8 cellular contexts compared by ENCODE assay signal in the genomic region with DNA sequence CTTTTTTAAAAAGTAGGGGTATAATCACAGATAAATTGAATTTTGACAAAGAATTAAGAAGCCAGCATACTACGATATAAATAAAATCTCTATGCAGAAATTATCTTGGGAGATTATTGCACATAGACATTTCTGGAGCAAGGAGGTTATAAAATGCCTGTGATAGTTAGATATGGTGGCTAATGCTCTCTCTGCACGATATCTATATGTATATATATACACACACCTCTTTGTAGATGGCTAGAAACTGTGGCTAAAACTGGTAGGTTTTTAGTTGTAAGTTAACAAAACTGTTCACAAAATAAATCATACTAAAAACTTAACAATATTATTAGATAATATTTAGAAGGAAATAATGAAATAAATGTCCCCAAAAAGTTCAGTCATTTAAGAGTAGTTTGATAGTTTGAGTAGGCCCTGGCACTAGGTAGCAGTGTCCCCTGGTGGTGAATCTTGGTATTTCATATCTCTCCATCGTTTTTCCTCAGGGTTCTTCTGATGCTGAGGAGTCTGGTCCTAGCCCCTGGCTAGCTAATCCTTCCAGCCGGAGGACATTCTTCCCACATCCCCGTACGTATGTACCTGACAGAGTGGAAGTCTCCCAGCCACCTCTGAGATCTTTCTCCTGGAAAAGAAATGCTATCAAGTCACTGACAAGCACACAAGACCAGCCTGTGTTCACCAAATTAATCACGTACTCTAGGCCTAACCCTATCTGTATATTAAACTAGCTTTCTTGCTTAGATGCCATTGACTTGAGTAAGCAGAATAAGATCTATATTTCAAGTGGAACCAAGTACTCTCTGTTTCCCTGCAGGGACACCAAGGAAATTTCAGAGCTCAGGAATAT. TPM values are rescaled to one million over a fixed set of nuclear protein-coding genes. Genes with fewer than 3 reads are reported as not detected.
DNase-seq lines count a peak whose midpoint lies in the region; ATAC-seq, FAIRE-seq and TF ChIP-seq lines count a peak whose summit lies in the region.

No MANE protein-coding gene starts in this region.

- no peaks in the 10 kb centered on the region for H3K9me1 ChIP-seq in keratinocyte (ENCODE audit: control insufficient read depth, extremely low read depth, insufficient read depth, low read length)

- dilution Hi-C loops in keratinocyte (cut with MboI; ENCODE audit: extremely low pct_ligation_motif_present, low sequenced_read_pairs), result no loop called here

- H3K4me2 ChIP-seq in keratinocyte (ENCODE audit: control insufficient read depth, extremely low read depth, insufficient read depth, low read depth, low read length), result no peak overlapping the region

- no peak overlapping the region for H3K4me3 ChIP-seq in keratinocyte (ENCODE audit: control insufficient read depth in 2 of 3, extremely low read depth in 1 of 3, insufficient read depth in 2 of 3, low read depth in 1 of 3, low read length in 3 of 3)
- H3K4me3 ChIP-seq in thoracic aorta, result no peak overlapping the region

- peak; percentile 73 to 86 (median 84) for TF ChIP-seq CTCF in keratinocyte (optimal IDR thresholded peaks at IDR 0.05 in 1 of 3, IDR thresholded peaks at IDR 0.05 in 1 of 3, conservative IDR thresholded peaks at IDR 0.05 in 1 of 3; ENCODE audit: extremely low read depth in 1 of 3, insufficient read depth in 2 of 3, low read length in 3 of 3)
- peak; percentile 78 for TF ChIP-seq CTCF in thoracic aorta (IDR thresholded peaks at IDR 0.05)

- H3K79me2 ChIP-seq in keratinocyte (ENCODE audit: control insufficient read depth, insufficient read depth, low read length), result no peaks in the 10 kb centered on the region

- H3K4me1 ChIP-seq in keratinocyte (ENCODE audit: control insufficient read depth, extremely low read depth, insufficient read depth, low read length) (peaks cover 6% of the 10 kb centered on the region), thoracic aorta (ENCODE audit: control insufficient read depth in 1 of 2, low read depth in 2 of 2) (no peaks in the 10 kb centered on the region)

- H3K27ac ChIP-seq in keratinocyte (ENCODE audit: control insufficient read depth, insufficient read depth, low read length), result no peak overlapping the region
- no peak overlapping the region for H3K27ac ChIP-seq in thoracic aorta

- DNase-seq in ACHN, result peak; percentile 39
- peak; percentile 56 for DNase-seq in ELR (ENCODE audit: low read depth)
- DNase-seq in NCI-H2107 (lab: John Stamatoyannopoulos, UW), result peak; percentile 8
- DNase-seq in amniotic epithelial cell (ENCODE audit: low read depth), result peak; percentile 31
- DNase-seq in keratinocyte (ENCODE audit: low read depth, low spot score), result no peak
- DNase-seq in thoracic aorta (ENCODE audit: low spot score), result no peak

- H3K27me3 ChIP-seq in keratinocyte (ENCODE audit: control insufficient read depth, extremely low read depth, insufficient read depth, low read length) (no peaks in the 10 kb centered on the region), thoracic aorta (replicated peaks; ENCODE audit: insufficient read depth) (no peaks in the 10 kb centered on the region)

- no peak overlapping the region for H2AFZ ChIP-seq in keratinocyte (ENCODE audit: control insufficient read depth, low read length)

- no peaks in the 10 kb centered on the region for H4K20me1 ChIP-seq in keratinocyte (ENCODE audit: control insufficient read depth, extremely low read depth, insufficient read depth, low read length)

- H3K9me3 ChIP-seq in keratinocyte (ENCODE audit: control insufficient read depth, low read depth, low read length) (no peaks in the 10 kb centered on the region), thoracic aorta (no peaks in the 10 kb centered on the region)

- ATAC-seq in thoracic aorta (ENCODE audit: insufficient number of reproducible peaks, low FRiP score, low read depth) (no peak), GM18873 (IDR thresholded peaks at IDR 0.05; ENCODE audit: low FRiP score, unreplicated experiment) (no peak), HG03108 (IDR thresholded peaks at IDR 0.05; ENCODE audit: unreplicated experiment) (no peak)

- H3K36me3 ChIP-seq in keratinocyte (ENCODE audit: control insufficient read depth in 2 of 2, extremely low read depth in 1 of 2, insufficient read depth in 2 of 2, low read length in 2 of 2) (no peaks in the 10 kb centered on the region), thoracic aorta (no peaks in the 10 kb centered on the region)

- in situ Hi-C loops in ACHN (cut with HindIII; ENCODE audit: low pct_ligation_motif_present, low pct_unique_long_range_greater_than_20kb, low sequenced_read_pairs), result no loop called here

- no peak for FAIRE-seq in keratinocyte (lab: Jason Lieb, UNC)

- no peak overlapping the region for H3K9ac ChIP-seq in keratinocyte (ENCODE audit: control insufficient read depth, extremely low read depth, insufficient read depth, low read length)

RNA-seq across cellular contexts. Expression of gene ART5, which starts 32.2 kb away (rescaled TPM):
- not detected in 3 replicates for polyA plus RNA-seq in keratinocyte
- not detected for polyA plus RNA-seq in keratinocyte (2011; ENCODE audit: low read depth)
- not detected in 2 replicates for polyA plus RNA-seq in keratinocyte (2011; cell fraction: cytosol; rRNA removed)
- not detected in 2 replicates for polyA plus RNA-seq in keratinocyte (2011; cell fraction: nucleus; rRNA removed)
- not detected in 2 replicates for polyA plus RNA-seq in keratinocyte (2012; ENCODE audit: low replicate concordance)
- not detected in 3 replicates for polyA minus RNA-seq in keratinocyte
- polyA minus RNA-seq in keratinocyte (2011; cell fraction: cytosol; rRNA and poly(A)+ RNA removed), result not detected
- not detected in 2 replicates for polyA minus RNA-seq in keratinocyte (2011; cell fraction: nucleus; rRNA and poly(A)+ RNA removed)
- not detected for total RNA-seq in thoracic aorta

RNA-seq across cellular contexts. Expression of gene ART1, which starts 35.3 kb away (rescaled TPM):
- not detected in 3 replicates for polyA plus RNA-seq in keratinocyte
- not detected for polyA plus RNA-seq in keratinocyte (2011; ENCODE audit: low read depth)
- not detected in 2 replicates for polyA plus RNA-seq in keratinocyte (2011; cell fraction: cytosol; rRNA removed)
- polyA plus RNA-seq in keratinocyte (2011; cell fraction: nucleus; rRNA removed), result not detected in 2 replicates
- polyA plus RNA-seq in keratinocyte (2012; ENCODE audit: low replicate concordance), result 0.13 TPM in 1 of 2 replicates, not detected in the other
- not detected in 3 replicates for polyA minus RNA-seq in keratinocyte
- not detected for polyA minus RNA-seq in keratinocyte (2011; cell fraction: cytosol; rRNA and poly(A)+ RNA removed)
- not detected in 2 replicates for polyA minus RNA-seq in keratinocyte (2011; cell fraction: nucleus; rRNA and poly(A)+ RNA removed)
- not detected for total RNA-seq in thoracic aorta

Comparison
In these comparisons a context has a peak if more than half of its experiments do, and no peak if none do; other contexts are left out.
1. DNase-seq: peak in ACHN (single experiment), ELR (single experiment), NCI-H2107 (single experiment) and amniotic epithelial cell (single experiment); none in keratinocyte (single experiment) and thoracic aorta (single experiment).